15 cellular contexts compared by ENCODE assay signal in genomic region chr6:119379809-119380208, GRCh38. TPM values are rescaled to one million over a fixed set of nuclear protein-coding genes. Genes with fewer than 3 reads are reported as not detected.
A peak's percentile ranks its signal among the peaks of the same experiment; 100 is the strongest.
DNase-seq lines count a peak whose midpoint lies in the region; ATAC-seq, FAIRE-seq and TF ChIP-seq lines count a peak whose summit lies in the region.
"Had no signal": no experiment of that assay in that cellular context is flagged by ENCODE, and none has a peak within 500 bp of the region (broad histone marks: within the 10 kb centered on the region; RNA-seq: fewer than 3 reads in every experiment).

No MANE protein-coding gene starts in this region.

- peaks cover 42% of the 10 kb centered on the region for H3K9me3 ChIP-seq in left ventricle myocardium inferior (replicated peaks)
- H3K9me3 ChIP-seq: HAP-1 had no signal

- no peak overlapping the region for H3K4me3 ChIP-seq in left ventricle myocardium inferior
- H3K4me3 ChIP-seq: HAP-1 had no signal

- peak; percentile 40 for ATAC-seq in left ventricle myocardium superior

- no peak for TF ChIP-seq CTCF in left ventricle myocardium inferior (IDR thresholded peaks at IDR 0.05; ENCODE audit: borderline replicate concordance)

- DNase-seq in NCI-H345 (lab: John Stamatoyannopoulos, UW) (peak; percentile 2), NCI-H345 treated with DMSO at 0.1 percent for 48 hours (lab: John Stamatoyannopoulos, UW; ENCODE audit: unreplicated experiment) (no peak), left ventricle myocardium superior (no peak), left ventricle myocardium inferior (no peak), NCI-H69 (lab: John Stamatoyannopoulos, UW) (peak; percentile 64), HTR-8/SVneo (ENCODE audit: insufficient read length, low spot score) (no peak), superior temporal gyrus (ENCODE audit: extremely low spot score) (no peak)
- DNase-seq: ACHN; C1 segment of cervical spinal cord; CD4-positive, alpha-beta T cell; DMS53; GF-D8 had no signal

- intact Hi-C loops in left ventricle myocardium superior (cut with micrococcal nuclease), result no loop called here
- intact Hi-C loops in left ventricle myocardium inferior (cut with micrococcal nuclease), result no loop called here

- no peak overlapping the region for H3K27ac ChIP-seq in left ventricle myocardium inferior (replicated peaks)

- H3K4me1 ChIP-seq in left ventricle myocardium inferior, result no peaks in the 10 kb centered on the region
- H3K4me1 ChIP-seq: HAP-1 had no signal

- no peaks in the 10 kb centered on the region for H3K36me3 ChIP-seq in left ventricle myocardium inferior
- H3K36me3 ChIP-seq: HAP-1 had no signal

- FAIRE-seq in HTR-8/SVneo (lab: Jason Lieb, UNC), result no peak
- FAIRE-seq: D721Med, H1 had no signal

- H3K27me3 ChIP-seq in left ventricle myocardium inferior (ENCODE audit: low read depth), result no peaks in the 10 kb centered on the region

RNA-seq across cellular contexts. Expression of gene MAN1A1, which starts 30.2 kb away (rescaled TPM):
- total RNA-seq in left ventricle myocardium superior (18.3 TPM), left ventricle myocardium inferior (19.7 TPM)

Comparison
In these comparisons a context has a peak if more than half of its experiments do, and no peak if none do; other contexts are left out.
1. DNase-seq: peak in NCI-H345 (single experiment) and NCI-H69 (single experiment); none in NCI-H345 treated with DMSO at 0.1 percent for 48 hours (single experiment), left ventricle myocardium superior (single experiment), left ventricle myocardium inferior (single experiment), HTR-8/SVneo (single experiment) and superior temporal gyrus (single experiment).